3 cellular contexts compared by ENCODE assay signal in genomic region chr19:49864890-49865289, GRCh38.
A peak's percentile ranks its signal among the peaks of the same experiment; 100 is the strongest.
TF ChIP-seq lines count a peak whose summit lies in the region.

No MANE protein-coding gene starts in this region.

TF ChIP-seq in SK-N-SH, 30 proteins besides CTCF, POLR2A, EP300 and RAD21:
- TF ChIP-seq, protein P1, sequence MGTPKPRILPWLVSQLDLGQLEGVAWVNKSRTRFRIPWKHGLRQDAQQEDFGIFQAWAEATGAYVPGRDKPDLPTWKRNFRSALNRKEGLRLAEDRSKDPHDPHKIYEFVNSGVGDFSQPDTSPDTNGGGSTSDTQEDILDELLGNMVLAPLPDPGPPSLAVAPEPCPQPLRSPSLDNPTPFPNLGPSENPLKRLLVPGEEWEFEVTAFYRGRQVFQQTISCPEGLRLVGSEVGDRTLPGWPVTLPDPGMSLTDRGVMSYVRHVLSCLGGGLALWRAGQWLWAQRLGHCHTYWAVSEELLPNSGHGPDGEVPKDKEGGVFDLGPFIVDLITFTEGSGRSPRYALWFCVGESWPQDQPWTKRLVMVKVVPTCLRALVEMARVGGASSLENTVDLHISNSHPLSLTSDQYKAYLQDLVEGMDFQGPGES (IDR thresholded peaks at IDR 0.05; ENCODE audit: low read depth, low read length) = no peak
- TF ChIP-seq NFIC (IDR thresholded peaks at IDR 0.05; ENCODE audit: borderline replicate concordance) = no peak
- TF ChIP-seq RCOR1 (IDR thresholded peaks at IDR 0.05; ENCODE audit: low read length) = no peak
- no peak for TF ChIP-seq FOXM1 (IDR thresholded peaks at IDR 0.05; ENCODE audit: low read depth)
- TF ChIP-seq YY1 (IDR thresholded peaks at IDR 0.05; ENCODE audit: low read depth) = no peak
- TF ChIP-seq FOSL2 (IDR thresholded peaks at IDR 0.05; ENCODE audit: borderline replicate concordance, low read depth) = no peak
- no peak for TF ChIP-seq SMC3 (IDR thresholded peaks at IDR 0.05; ENCODE audit: low read depth, low read length)
- no peak for TF ChIP-seq RFX5 (IDR thresholded peaks at IDR 0.05; ENCODE audit: low read length)
- TF ChIP-seq MAX (IDR thresholded peaks at IDR 0.05; ENCODE audit: low read depth) = no peak
- no peak for TF ChIP-seq CHD2 (IDR thresholded peaks at IDR 0.05; ENCODE audit: low read length, partially characterized antibody)
- TF ChIP-seq ELF1 (IDR thresholded peaks at IDR 0.05) = no peak
- TF ChIP-seq NRF1 (IDR thresholded peaks at IDR 0.05; ENCODE audit: low read depth, low read length) = no peak
- no peak for TF ChIP-seq EZH2phosphoT487 (IDR thresholded peaks at IDR 0.05; ENCODE audit: borderline replicate concordance, low read depth)
- TF ChIP-seq USF2 (IDR thresholded peaks at IDR 0.05; ENCODE audit: borderline replicate concordance, low read depth, low read length) = no peak
- no peak for TF ChIP-seq GATA2 (CRISPR knock-in tag; IDR thresholded peaks at IDR 0.05)
- no peak for TF ChIP-seq POLR2AphosphoS5 (IDR thresholded peaks at IDR 0.05; ENCODE audit: low read depth, low read length)
- TF ChIP-seq FOXJ3 (CRISPR knock-in tag; IDR thresholded peaks at IDR 0.05) = no peak

TF ChIP-seq in SK-N-SH treated with all-trans-retinoic acid at 6 μM for 48 hours, 23 proteins besides CTCF, POLR2A, EP300 and RAD21:
- no peak for TF ChIP-seq RARB (CRISPR knock-in tag; IDR thresholded peaks at IDR 0.05)
- TF ChIP-seq CREB5 (CRISPR knock-in tag; IDR thresholded peaks at IDR 0.05; ENCODE audit: low read depth) = no peak
- TF ChIP-seq ZNF565 (CRISPR knock-in tag; conservative IDR thresholded peaks at IDR 0.05; ENCODE audit: low read depth) = no peak
- no peak for TF ChIP-seq ESRRG (CRISPR knock-in tag; IDR thresholded peaks at IDR 0.05)
- TF ChIP-seq ZFP3 (CRISPR knock-in tag; IDR thresholded peaks at IDR 0.05) = no peak
- no peak for TF ChIP-seq ZC3H10 (CRISPR knock-in tag; IDR thresholded peaks at IDR 0.05)
- TF ChIP-seq TOX (CRISPR knock-in tag; IDR thresholded peaks at IDR 0.05; ENCODE audit: borderline replicate concordance) = no peak
- no peak for TF ChIP-seq ZNF8 (CRISPR knock-in tag; IDR thresholded peaks at IDR 0.05)
- no peak for TF ChIP-seq GLIS3 (CRISPR knock-in tag; IDR thresholded peaks at IDR 0.05)
- TF ChIP-seq CSDC2 (CRISPR knock-in tag; IDR thresholded peaks at IDR 0.05) = no peak

TF ChIP-seq in H1, 55 proteins besides CTCF, POLR2A, EP300 and RAD21:
- no peak for TF ChIP-seq CEBPB (IDR thresholded peaks at IDR 0.05; ENCODE audit: low read depth, low read length)
- TF ChIP-seq, protein P2, sequence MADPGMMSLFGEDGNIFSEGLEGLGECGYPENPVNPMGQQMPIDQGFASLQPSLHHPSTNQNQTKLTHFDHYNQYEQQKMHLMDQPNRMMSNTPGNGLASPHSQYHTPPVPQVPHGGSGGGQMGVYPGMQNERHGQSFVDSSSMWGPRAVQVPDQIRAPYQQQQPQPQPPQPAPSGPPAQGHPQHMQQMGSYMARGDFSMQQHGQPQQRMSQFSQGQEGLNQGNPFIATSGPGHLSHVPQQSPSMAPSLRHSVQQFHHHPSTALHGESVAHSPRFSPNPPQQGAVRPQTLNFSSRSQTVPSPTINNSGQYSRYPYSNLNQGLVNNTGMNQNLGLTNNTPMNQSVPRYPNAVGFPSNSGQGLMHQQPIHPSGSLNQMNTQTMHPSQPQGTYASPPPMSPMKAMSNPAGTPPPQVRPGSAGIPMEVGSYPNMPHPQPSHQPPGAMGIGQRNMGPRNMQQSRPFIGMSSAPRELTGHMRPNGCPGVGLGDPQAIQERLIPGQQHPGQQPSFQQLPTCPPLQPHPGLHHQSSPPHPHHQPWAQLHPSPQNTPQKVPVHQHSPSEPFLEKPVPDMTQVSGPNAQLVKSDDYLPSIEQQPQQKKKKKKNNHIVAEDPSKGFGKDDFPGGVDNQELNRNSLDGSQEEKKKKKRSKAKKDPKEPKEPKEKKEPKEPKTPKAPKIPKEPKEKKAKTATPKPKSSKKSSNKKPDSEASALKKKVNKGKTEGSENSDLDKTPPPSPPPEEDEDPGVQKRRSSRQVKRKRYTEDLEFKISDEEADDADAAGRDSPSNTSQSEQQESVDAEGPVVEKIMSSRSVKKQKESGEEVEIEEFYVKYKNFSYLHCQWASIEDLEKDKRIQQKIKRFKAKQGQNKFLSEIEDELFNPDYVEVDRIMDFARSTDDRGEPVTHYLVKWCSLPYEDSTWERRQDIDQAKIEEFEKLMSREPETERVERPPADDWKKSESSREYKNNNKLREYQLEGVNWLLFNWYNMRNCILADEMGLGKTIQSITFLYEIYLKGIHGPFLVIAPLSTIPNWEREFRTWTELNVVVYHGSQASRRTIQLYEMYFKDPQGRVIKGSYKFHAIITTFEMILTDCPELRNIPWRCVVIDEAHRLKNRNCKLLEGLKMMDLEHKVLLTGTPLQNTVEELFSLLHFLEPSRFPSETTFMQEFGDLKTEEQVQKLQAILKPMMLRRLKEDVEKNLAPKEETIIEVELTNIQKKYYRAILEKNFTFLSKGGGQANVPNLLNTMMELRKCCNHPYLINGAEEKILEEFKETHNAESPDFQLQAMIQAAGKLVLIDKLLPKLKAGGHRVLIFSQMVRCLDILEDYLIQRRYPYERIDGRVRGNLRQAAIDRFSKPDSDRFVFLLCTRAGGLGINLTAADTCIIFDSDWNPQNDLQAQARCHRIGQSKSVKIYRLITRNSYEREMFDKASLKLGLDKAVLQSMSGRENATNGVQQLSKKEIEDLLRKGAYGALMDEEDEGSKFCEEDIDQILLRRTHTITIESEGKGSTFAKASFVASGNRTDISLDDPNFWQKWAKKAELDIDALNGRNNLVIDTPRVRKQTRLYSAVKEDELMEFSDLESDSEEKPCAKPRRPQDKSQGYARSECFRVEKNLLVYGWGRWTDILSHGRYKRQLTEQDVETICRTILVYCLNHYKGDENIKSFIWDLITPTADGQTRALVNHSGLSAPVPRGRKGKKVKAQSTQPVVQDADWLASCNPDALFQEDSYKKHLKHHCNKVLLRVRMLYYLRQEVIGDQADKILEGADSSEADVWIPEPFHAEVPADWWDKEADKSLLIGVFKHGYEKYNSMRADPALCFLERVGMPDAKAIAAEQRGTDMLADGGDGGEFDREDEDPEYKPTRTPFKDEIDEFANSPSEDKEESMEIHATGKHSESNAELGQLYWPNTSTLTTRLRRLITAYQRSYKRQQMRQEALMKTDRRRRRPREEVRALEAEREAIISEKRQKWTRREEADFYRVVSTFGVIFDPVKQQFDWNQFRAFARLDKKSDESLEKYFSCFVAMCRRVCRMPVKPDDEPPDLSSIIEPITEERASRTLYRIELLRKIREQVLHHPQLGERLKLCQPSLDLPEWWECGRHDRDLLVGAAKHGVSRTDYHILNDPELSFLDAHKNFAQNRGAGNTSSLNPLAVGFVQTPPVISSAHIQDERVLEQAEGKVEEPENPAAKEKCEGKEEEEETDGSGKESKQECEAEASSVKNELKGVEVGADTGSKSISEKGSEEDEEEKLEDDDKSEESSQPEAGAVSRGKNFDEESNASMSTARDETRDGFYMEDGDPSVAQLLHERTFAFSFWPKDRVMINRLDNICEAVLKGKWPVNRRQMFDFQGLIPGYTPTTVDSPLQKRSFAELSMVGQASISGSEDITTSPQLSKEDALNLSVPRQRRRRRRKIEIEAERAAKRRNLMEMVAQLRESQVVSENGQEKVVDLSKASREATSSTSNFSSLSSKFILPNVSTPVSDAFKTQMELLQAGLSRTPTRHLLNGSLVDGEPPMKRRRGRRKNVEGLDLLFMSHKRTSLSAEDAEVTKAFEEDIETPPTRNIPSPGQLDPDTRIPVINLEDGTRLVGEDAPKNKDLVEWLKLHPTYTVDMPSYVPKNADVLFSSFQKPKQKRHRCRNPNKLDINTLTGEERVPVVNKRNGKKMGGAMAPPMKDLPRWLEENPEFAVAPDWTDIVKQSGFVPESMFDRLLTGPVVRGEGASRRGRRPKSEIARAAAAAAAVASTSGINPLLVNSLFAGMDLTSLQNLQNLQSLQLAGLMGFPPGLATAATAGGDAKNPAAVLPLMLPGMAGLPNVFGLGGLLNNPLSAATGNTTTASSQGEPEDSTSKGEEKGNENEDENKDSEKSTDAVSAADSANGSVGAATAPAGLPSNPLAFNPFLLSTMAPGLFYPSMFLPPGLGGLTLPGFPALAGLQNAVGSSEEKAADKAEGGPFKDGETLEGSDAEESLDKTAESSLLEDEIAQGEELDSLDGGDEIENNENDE (IDR thresholded peaks at IDR 0.05; ENCODE audit: insufficient replicate concordance, low read length) = no peak
- no peak for TF ChIP-seq KDM5A (IDR thresholded peaks at IDR 0.05; ENCODE audit: low read length)
- TF ChIP-seq SUZ12 (IDR thresholded peaks at IDR 0.05; ENCODE audit: low read length) = no peak
- TF ChIP-seq SIRT6 (IDR thresholded peaks at IDR 0.05; ENCODE audit: low read length) = no peak
- TF ChIP-seq KDM1A (IDR thresholded peaks at IDR 0.05; ENCODE audit: borderline replicate concordance, low read length) = peak; percentile 92
- TF ChIP-seq POLR2AphosphoS5 (IDR thresholded peaks at IDR 0.05; ENCODE audit: low read depth, low read length) = no peak
